In the genomic region with DNA sequence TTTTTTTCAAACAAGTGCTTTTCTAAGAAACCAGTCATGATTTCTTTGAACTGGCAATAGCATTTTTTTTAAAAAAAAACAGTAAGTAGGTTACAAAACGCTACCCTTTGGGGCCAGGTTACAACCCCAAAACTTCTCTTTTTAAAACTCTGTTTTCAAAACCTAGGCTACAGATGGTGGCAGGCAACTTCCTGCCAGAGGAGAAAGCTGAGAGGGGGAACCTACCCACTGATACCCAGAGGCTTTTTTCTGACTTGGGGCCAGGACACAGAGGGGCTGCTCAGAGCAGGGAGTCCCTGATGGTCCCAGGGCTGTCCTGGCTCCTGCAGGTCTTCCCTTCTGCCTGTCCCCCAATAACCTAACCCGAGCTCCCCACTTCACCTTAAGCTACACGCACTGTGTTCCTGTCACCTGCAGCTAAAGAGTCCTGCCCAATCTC, we compare ENCODE assay signal across 9 cellular contexts. TPM values are rescaled to one million over a fixed set of nuclear protein-coding genes. Genes with fewer than 3 reads are reported as not detected.
DNase-seq lines count a peak whose midpoint lies in the region; ATAC-seq and TF ChIP-seq lines count a peak whose summit lies in the region.
"Had no signal": no experiment of that assay in that cellular context is flagged by ENCODE, and none has a peak within 500 bp of the region (broad histone marks: within the 10 kb centered on the region; RNA-seq: fewer than 3 reads in every experiment).

No MANE protein-coding gene starts in this region.

- no peaks in the 10 kb centered on the region for H3K36me3 ChIP-seq in CD8-positive, alpha-beta T cell (ENCODE audit: insufficient read depth, low read length)
- H3K36me3 ChIP-seq in Loucy (ENCODE audit: insufficient read depth, low read length) (0 out of 2 replicates have a peak, but pooled peaks cover 6% of the 10 kb centered on the region), sigmoid colon (no peaks in the 10 kb centered on the region)

- CTCF ChIA-PET in CD8-positive, alpha-beta T cell (lab: Charles Lee) = interaction anchor here (0.7 to 1.9 kb wide), 7 partner anchors 10 to 352 kb away, joined by 3 to 9 read pairs (median 4); a partner anchor contains a TSS

- TF ChIP-seq POLR2A in sigmoid colon (IDR thresholded peaks at IDR 0.05) = no peak

- H3K27ac Mint-ChIP-seq in CD8-positive, alpha-beta T cell = peak overlapping the region; percentile 91
- H3K27ac Mint-ChIP-seq in activated T-cell treated with anti-CD3 and anti-CD28 coated beads, Interleukin-2, amount 50 U/mL, for 24 hours = peak overlapping the region; percentile 97
- H3K27ac Mint-ChIP-seq in naive B cell = peak overlapping the region; percentile 80 to 97 (median 87)

- peak; percentile 7 to 77 (median 50) for DNase-seq in CD8-positive, alpha-beta T cell
- DNase-seq in activated T-cell treated with anti-CD3 and anti-CD28 coated beads, Interleukin-2, amount 50 U/mL, for 24 hours = peak; percentile 68
- DNase-seq in naive B cell (peak; percentile 26), putamen (ENCODE audit: low spot score) (no peak), GM03348 (ENCODE audit: low spot score) (no peak), sigmoid colon (no peak), NCI-H187 (lab: John Stamatoyannopoulos, UW) (no peak)
- DNase-seq: IMR-90 had no signal

- H3K27ac ChIP-seq in CD8-positive, alpha-beta T cell (ENCODE audit: low read depth, low read length) = peak overlapping the region; percentile 77
- H3K27ac ChIP-seq in sigmoid colon = no peak overlapping the region

- intact Hi-C loops in CD8-positive, alpha-beta T cell (cut with DNase I, micrococcal nuclease) = loop anchor here (2.0 to 10.0 kb wide), 2 partner anchors 210 to 424 kb away; a partner anchor contains a TSS
- intact Hi-C loops in sigmoid colon (cut with DNase I) = loop anchor here (10.0 kb wide), 1 partner anchor 344 kb away; a partner anchor contains a TSS

- peak overlapping the region; percentile 80 for H3K4me3 Mint-ChIP-seq in CD8-positive, alpha-beta T cell
- H3K4me3 Mint-ChIP-seq in activated T-cell treated with anti-CD3 and anti-CD28 coated beads, Interleukin-2, amount 50 U/mL, for 24 hours = peak overlapping the region; percentile 63
- H3K4me3 Mint-ChIP-seq in naive B cell = peak overlapping the region; percentile 49 to 85 (median 64)

- H3K4me3 ChIP-seq in CD8-positive, alpha-beta T cell (ENCODE audit: low read depth, low read length) = peak overlapping the region; percentile 39
- peak overlapping the region; percentile 41 for H3K4me3 ChIP-seq in Loucy (ENCODE audit: low read length, poor library complexity, severe bottlenecking)
- no peak overlapping the region for H3K4me3 ChIP-seq in sigmoid colon

- H4K20me1 ChIP-seq in Loucy (ENCODE audit: insufficient read depth, low read length, poor library complexity, severe bottlenecking) = no peaks in the 10 kb centered on the region

- H3F3A ChIP-seq in Loucy (ENCODE audit: low read depth) = no peaks in the 10 kb centered on the region

- peaks cover 5% of the 10 kb centered on the region for H3K9me3 ChIP-seq in CD8-positive, alpha-beta T cell (ENCODE audit: low read length)
- H3K9me3 ChIP-seq in Loucy (ENCODE audit: insufficient read depth, low read depth, low read length) (peaks cover 10% of the 10 kb centered on the region; the same call in 1 of the 2 replicates), sigmoid colon (no peaks in the 10 kb centered on the region)

- ATAC-seq in CD8-positive, alpha-beta T cell = peak; percentile 72
- ATAC-seq in naive B cell (ENCODE audit: low read depth in 2 of 2) = peak; percentile 81

- TF ChIP-seq EP300 in sigmoid colon (IDR thresholded peaks at IDR 0.05) = no peak

- peak overlapping the region; percentile 50 for H3K9ac ChIP-seq in Loucy (ENCODE audit: low read depth, low read length, poor library complexity, severe bottlenecking)

- WGBS in sigmoid colon, 2 donors = 48 to 85% methylated on average over 3 of the region's 3 CpGs

- no peaks in the 10 kb centered on the region for H3K9me2 ChIP-seq in Loucy (replicated peaks; ENCODE audit: low read depth, low read length)

- TF ChIP-seq CTCF in CD8-positive, alpha-beta T cell (IDR thresholded peaks at IDR 0.05) = no peak
- TF ChIP-seq CTCF in Loucy (conservative IDR thresholded peaks at IDR 0.05; ENCODE audit: low read length) (no peak), sigmoid colon (IDR thresholded peaks at IDR 0.05) (no peak)

- POLR2A ChIA-PET in CD8-positive, alpha-beta T cell (lab: Charles Lee) = interaction anchor here (0.7 to 2.9 kb wide), 7 partner anchors 10 to 229 kb away, joined by 3 to 13 read pairs (median 4); a partner anchor contains a TSS

- peaks cover 88% of the 10 kb centered on the region for H3K4me1 ChIP-seq in CD8-positive, alpha-beta T cell (ENCODE audit: insufficient read depth, low read length)
- H3K4me1 ChIP-seq in Loucy (ENCODE audit: insufficient read depth, low read length, poor library complexity, severe bottlenecking) (peaks cover 72% of the 10 kb centered on the region), sigmoid colon (peaks cover 0 to 24% (median 22%) of the 10 kb centered on the region in 4 donors)

- H3K4me1 Mint-ChIP-seq in CD8-positive, alpha-beta T cell (ENCODE audit: low read depth) = peaks cover 82% of the 10 kb centered on the region
- H3K4me1 Mint-ChIP-seq in activated T-cell treated with anti-CD3 and anti-CD28 coated beads, Interleukin-2, amount 50 U/mL, for 24 hours (ENCODE audit: low read depth) = peaks cover 79% of the 10 kb centered on the region
- H3K4me1 Mint-ChIP-seq in naive B cell = peaks cover 29 to 54% (median 49%) of the 10 kb centered on the region in 3 donors

- no peaks in the 10 kb centered on the region for H3K27me3 Mint-ChIP-seq in CD8-positive, alpha-beta T cell (ENCODE audit: low read depth)
- no peaks in the 10 kb centered on the region for H3K27me3 Mint-ChIP-seq in activated T-cell treated with anti-CD3 and anti-CD28 coated beads, Interleukin-2, amount 50 U/mL, for 24 hours
- no peaks in the 10 kb centered on the region for H3K27me3 Mint-ChIP-seq in naive B cell

- peaks cover 6% of the 10 kb centered on the region for H3K9me3 Mint-ChIP-seq in CD8-positive, alpha-beta T cell
- peaks cover 9% of the 10 kb centered on the region for H3K9me3 Mint-ChIP-seq in activated T-cell treated with anti-CD3 and anti-CD28 coated beads, Interleukin-2, amount 50 U/mL, for 24 hours
- peaks cover 0 to 11% (median 6%) of the 10 kb centered on the region in 7 donors for H3K9me3 Mint-ChIP-seq in naive B cell

- peaks cover 28% of the 10 kb centered on the region for H3K36me3 Mint-ChIP-seq in CD8-positive, alpha-beta T cell
- H3K36me3 Mint-ChIP-seq in activated T-cell treated with anti-CD3 and anti-CD28 coated beads, Interleukin-2, amount 50 U/mL, for 24 hours (ENCODE audit: low read depth) = peaks cover 49% of the 10 kb centered on the region
- H3K36me3 Mint-ChIP-seq in naive B cell = peaks cover 6 to 8% of the 10 kb centered on the region in 2 donors

- H3K27me3 ChIP-seq in CD8-positive, alpha-beta T cell (ENCODE audit: insufficient read depth, low read length) = no peaks in the 10 kb centered on the region
- H3K27me3 ChIP-seq in Loucy (ENCODE audit: insufficient read depth, low read length, poor library complexity, severe bottlenecking) (no peaks in the 10 kb centered on the region), sigmoid colon (no peaks in the 10 kb centered on the region)

- 0 out of 2 replicates have a peak overlapping the region, but pooled peaks have one; percentile 17 for H2AFZ ChIP-seq in Loucy (ENCODE audit: low read length)

- H3K4me2 ChIP-seq in Loucy (ENCODE audit: low read depth, low read length, poor library complexity, severe bottlenecking) = peak overlapping the region; percentile 61

- peaks cover 17% of the 10 kb centered on the region for H3K79me2 ChIP-seq in Loucy (ENCODE audit: insufficient read depth, low read length)

RNA-seq across cellular contexts. Expression of a gene that starts 6.9 kb away (rescaled TPM):
- 10 to 100 TPM; 14.2 to 14.8 TPM for total RNA-seq in CD8-positive, alpha-beta T cell
- 10 to 100 TPM; 28.6 to 39.0 (median 32.7) TPM for polyA plus RNA-seq in naive B cell (ENCODE audit: low read depth in 6 of 6)
- total RNA-seq in sigmoid colon = 10 to 100 TPM; 16.0 to 22.5 (median 21.1) TPM
- 10 to 100 TPM; 22.4 to 27.7 (median 22.8) TPM for polyA plus RNA-seq in sigmoid colon

RNA-seq across cellular contexts. Expression of a gene that starts 55.7 kb away (rescaled TPM):
- total RNA-seq in CD8-positive, alpha-beta T cell = 1 to 10 TPM; 7.6 to 9.2 TPM
- 1 to 10 TPM in 1 of 6 donors, under 1 TPM in 4, not detected in 1; 0.47 to 1.4 (median 0.72) TPM for polyA plus RNA-seq in naive B cell (ENCODE audit: low read depth in 6 of 6)
- total RNA-seq in sigmoid colon = 10 to 100 TPM; 24.5 to 58.2 (median 31.9) TPM
- polyA plus RNA-seq in sigmoid colon = 10 to 100 TPM; 19.0 to 23.6 (median 19.2) TPM

RNA-seq across cellular contexts. Expression of a gene that starts 55.9 kb away (rescaled TPM):
- 10 to 100 TPM; 23.8 to 24.6 TPM for total RNA-seq in CD8-positive, alpha-beta T cell
- polyA plus RNA-seq in naive B cell (ENCODE audit: low read depth in 6 of 6) (1 to 10 TPM; 2.3 to 6.8 (median 4.2) TPM), sigmoid colon (10 to 100 TPM; 15.6 to 17.3 (median 16.5) TPM)
- total RNA-seq in sigmoid colon = 10 to 100 TPM; 72.1 to 96.1 (median 76.5) TPM

Comparison
In these comparisons a context has a peak if more than half of its experiments do, and no peak if none do; other contexts are left out.
1. DNase-seq: peak in CD8-positive, alpha-beta T cell (7 of 7), activated T-cell treated with anti-CD3 and anti-CD28 coated beads, Interleukin-2, amount 50 U/mL, for 24 hours (single experiment) and naive B cell (single experiment); none in putamen (single experiment), GM03348 (single experiment), sigmoid colon (single experiment) and NCI-H187 (0 of 2).
2. H3K4me3 ChIP-seq: peak in CD8-positive, alpha-beta T cell (single experiment) and Loucy (single experiment); none in sigmoid colon (0 of 4).
3. Peak in every context shown above with its lines, with median percentiles within 50 percentile points of each other: H3K27ac Mint-ChIP-seq and H3K4me3 Mint-ChIP-seq.